In genomic region chr11:15139958-15140659, GRCh38 we compare ENCODE assay signal across 18 cellular contexts. TPM values are rescaled to one million over a fixed set of nuclear protein-coding genes. Genes with fewer than 3 reads are reported as not detected.
"Had no signal": no experiment of that assay in that cellular context is flagged by ENCODE, and none has a peak within 500 bp of the region (broad histone marks: within the 10 kb centered on the region; RNA-seq: fewer than 3 reads in every experiment).

No MANE protein-coding gene starts in this region.

- H3K4me3 ChIP-seq: SJCRH30 had no signal

- DNase-seq: MV-4-11, NCI-H1048, NCI-H1105, NCI-H1417, NCI-H1436 treated with DMSO at 0.1 percent for 48 hours, NCI-H1694, NCI-H187 treated with DMSO at 0.1 percent for 48 hours, NCI-H2029 treated with DMSO at 0.1 percent for 48 hours, NCI-H2227 treated with DMSO at 0.1 percent for 48 hours, NCI-H524, NCI-H526 treated with DMSO at 0.1 percent for 48 hours, NCI-H748 treated with DMSO at 0.1 percent for 48 hours, SHP77 treated with DMSO at 0.1 percent for 48 hours, SJCRH30 had no signal

- ATAC-seq: SK-N-SH treated with all-trans-retinoic acid at 6 μM for 48 hours had no signal

- H3K4me2 ChIP-seq: KMS-11 had no signal

- H3K36me3 ChIP-seq: SJCRH30 had no signal

- H3K4me1 ChIP-seq: SJCRH30 had no signal

- H3K9ac ChIP-seq: KMS-11 had no signal

- H3K9me3 ChIP-seq: SJCRH30 had no signal

- H3K27ac ChIP-seq: HL-60, KMS-11, RWPE1, SJCRH30 had no signal

RNA-seq across cellular contexts. Expression of gene INSC, which starts 25.4 kb away (rescaled TPM):
- total RNA-seq: SJCRH30 had no signal
